ENCODE assay signal across 8 cellular contexts in genomic region chr4:168830777-168831512, GRCh38.
A peak's percentile ranks its signal among the peaks of the same experiment; 100 is the strongest.
DNase-seq lines count a peak whose midpoint lies in the region; ATAC-seq and TF ChIP-seq lines count a peak whose summit lies in the region.

No MANE protein-coding gene starts in this region.

- intact Hi-C loops in right cardiac atrium (cut with DNase I) (loop anchor here in 2 of 4 donors (10.0 kb wide), 2 partner anchors 84 to 116 kb away; no protein-coding TSS in a partner anchor), stomach (cut with DNase I; ENCODE audit: low total_unique reads) (no loop called here)

- no peaks in the 10 kb centered on the region for H3K4me1 ChIP-seq in right cardiac atrium (ENCODE audit: control insufficient read depth, insufficient read depth, low read length)
- peaks cover 0 to 40% (median 27%) of the 10 kb centered on the region in 4 donors for H3K4me1 ChIP-seq in stomach

- H3K79me2 ChIP-seq in SU-DHL-6 (ENCODE audit: insufficient read depth, low read length): no peaks in the 10 kb centered on the region

- H3K9me2 ChIP-seq in SU-DHL-6 (replicated peaks; ENCODE audit: insufficient read depth, low read length): no peaks in the 10 kb centered on the region

- TF ChIP-seq CTCF in SU-DHL-6 (IDR thresholded peaks at IDR 0.05; ENCODE audit: insufficient read depth, low read length, poor library complexity, severe bottlenecking) (no peak), stomach (IDR thresholded peaks at IDR 0.05) (no peak)

- H3K27ac ChIP-seq in SU-DHL-6 (ENCODE audit: low read depth, low read length): no peak overlapping the region
- no peak overlapping the region for H3K27ac ChIP-seq in right cardiac atrium (ENCODE audit: low read length)
- H3K27ac ChIP-seq in stomach: peak overlapping the region in 4 of 5 donors; percentile 87 to 96 (median 90)

- no peaks in the 10 kb centered on the region for H3K27me3 ChIP-seq in SU-DHL-6 (ENCODE audit: low read length)
- no peaks in the 10 kb centered on the region for H3K27me3 ChIP-seq in right cardiac atrium (ENCODE audit: control insufficient read depth, insufficient read depth)
- peaks cover 0 to 17% (median 4%) of the 10 kb centered on the region in 3 donors for H3K27me3 ChIP-seq in stomach

- TF ChIP-seq POLR2A in stomach (IDR thresholded peaks at IDR 0.05): no peak

- no peaks in the 10 kb centered on the region for H3K9me3 ChIP-seq in SU-DHL-6 (ENCODE audit: insufficient read depth, low read length)
- no peaks in the 10 kb centered on the region for H3K9me3 ChIP-seq in right cardiac atrium (ENCODE audit: control insufficient read depth, low read length)
- H3K9me3 ChIP-seq in stomach: no peaks in the 10 kb centered on the region

- WGBS in right cardiac atrium: 62% methylated on average over 6 of the region's 6 CpGs
- 68 to 83% (median 77%) methylated on average over 6 of the region's 6 CpGs for WGBS in stomach, 5 donors

- no peak overlapping the region for H3K4me3 ChIP-seq in SU-DHL-6 (ENCODE audit: insufficient read depth, low read length, poor library complexity, severe bottlenecking)
- peak overlapping the region; percentile 68 for H3K4me3 ChIP-seq in right cardiac atrium (ENCODE audit: low read length)
- peak overlapping the region in 3 of 4 donors; percentile 77 to 94 (median 82) for H3K4me3 ChIP-seq in stomach

- H4K20me1 ChIP-seq in SU-DHL-6 (ENCODE audit: low read depth, low read length): no peaks in the 10 kb centered on the region

- TF ChIP-seq EP300 in stomach (IDR thresholded peaks at IDR 0.05): no peak

- H3K36me3 ChIP-seq in SU-DHL-6 (ENCODE audit: low read length): no peaks in the 10 kb centered on the region
- H3K36me3 ChIP-seq in stomach: no peaks in the 10 kb centered on the region

- H2AFZ ChIP-seq in SU-DHL-6 (ENCODE audit: low read depth, low read length, severe bottlenecking): peak overlapping the region; percentile 97

- H3F3A ChIP-seq in SU-DHL-6 (ENCODE audit: insufficient read depth): no peaks in the 10 kb centered on the region

- DNase-seq in SIG-M5 treated with dmso at 0.1 percent for 504 hours (lab: John Stamatoyannopoulos, UW; ENCODE audit: unreplicated experiment) (peak; percentile 8), SIG-M5 (lab: John Stamatoyannopoulos, UW) (no peak), right cardiac atrium (no peak), stomach (no peak), midbrain (lab: John Stamatoyannopoulos, UW) (no peak), HT-29 (ENCODE audit: low spot score) (no peak)

- peak overlapping the region; percentile 58 for H3K4me2 ChIP-seq in SU-DHL-6 (ENCODE audit: low read depth, low read length, poor library complexity, severe bottlenecking)

- ATAC-seq in right cardiac atrium: no peak
- no peak for ATAC-seq in GM21367 (IDR thresholded peaks at IDR 0.05; ENCODE audit: unreplicated experiment)

- H3K9ac ChIP-seq in SU-DHL-6 (ENCODE audit: low read length): no peak overlapping the region

Comparison
In these comparisons a context has a peak if more than half of its experiments do, and no peak if none do; other contexts are left out.
1. H3K27ac ChIP-seq: peak in stomach (4 of 5); none in SU-DHL-6 (single experiment) and right cardiac atrium (single experiment).